In the genomic region with DNA sequence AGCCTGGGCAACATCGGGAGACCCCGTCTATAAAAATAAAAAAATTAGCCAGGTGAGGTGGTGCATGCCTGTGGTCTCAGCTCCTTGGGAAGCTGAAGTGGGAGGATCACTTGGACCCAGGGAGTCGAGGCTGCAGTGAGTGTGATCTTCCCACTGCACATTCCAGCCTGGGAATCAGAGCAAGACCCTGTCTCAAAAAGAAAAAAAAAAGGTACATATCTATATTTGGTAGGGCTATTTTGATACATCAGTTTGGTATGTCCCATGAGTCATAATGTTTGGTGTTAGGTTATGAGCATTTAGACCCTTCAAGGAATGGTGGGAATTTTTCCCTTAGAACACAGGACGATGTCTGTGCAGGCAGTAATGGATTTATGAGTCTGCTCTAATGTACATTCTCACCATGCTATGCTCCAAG, we compare ENCODE assay signal across 12 cellular contexts. TPM values are rescaled to one million over a fixed set of nuclear protein-coding genes. Genes with fewer than 3 reads are reported as not detected.
A peak's percentile ranks its signal among the peaks of the same experiment; 100 is the strongest.
DNase-seq lines count a peak whose midpoint lies in the region; ATAC-seq, FAIRE-seq and TF ChIP-seq lines count a peak whose summit lies in the region.
"Had no signal": no experiment of that assay in that cellular context is flagged by ENCODE, and none has a peak within 500 bp of the region (broad histone marks: within the 10 kb centered on the region; RNA-seq: fewer than 3 reads in every experiment).

No MANE protein-coding gene starts in this region.

- H3K4me2 ChIP-seq in mammary epithelial cell (ENCODE audit: insufficient read depth, low read depth, low read length): peak overlapping the region; percentile 78

- dilution Hi-C loops in mammary epithelial cell (cut with HindIII; ENCODE audit: low sequenced_read_pairs): no loop called here

- H4K20me1 ChIP-seq in mammary epithelial cell (ENCODE audit: insufficient read depth, low read length): no peaks in the 10 kb centered on the region

- DNase-seq in AG08396 (ENCODE audit: low spot score) (peak; percentile 65), HS-27A (ENCODE audit: low read depth) (peak; percentile 83), mammary epithelial cell (peak; percentile 82), left lung (no peak), erythroblast (lab: John Stamatoyannopoulos, UW) (no peak), NAMALWA (ENCODE audit: low spot score) (no peak), D721Med (ENCODE audit: insufficient read length, low spot score) (no peak), esophagus muscularis mucosa (ENCODE audit: extremely low spot score) (no peak)
- DNase-seq: colonic mucosa, NCI-H345, right cardiac atrium had no signal

- TF ChIP-seq CTCF in mammary epithelial cell (conservative IDR thresholded peaks at IDR 0.05 in 1 of 2, IDR thresholded peaks at IDR 0.05 in 1 of 2; ENCODE audit: extremely low read depth in 1 of 2, insufficient read depth in 1 of 2, low read depth in 1 of 2, low read length in 2 of 2) (no peak), left lung (IDR thresholded peaks at IDR 0.05) (no peak), D721Med (IDR thresholded peaks at IDR 0.05; ENCODE audit: insufficient read depth, missing control alignments) (no peak), esophagus muscularis mucosa (IDR thresholded peaks at IDR 0.05) (no peak)

- H3K4me1 ChIP-seq in mammary epithelial cell (ENCODE audit: insufficient read depth, low read length) (peaks cover 19% of the 10 kb centered on the region), left lung (no peaks in the 10 kb centered on the region), esophagus muscularis mucosa (peaks cover 6 to 8% (median 8%) of the 10 kb centered on the region in 4 donors)
- H3K4me1 ChIP-seq: colonic mucosa had no signal

- no peak for TF ChIP-seq POLR2A in erythroblast (IDR thresholded peaks at IDR 0.05; ENCODE audit: low read length)
- TF ChIP-seq POLR2A in esophagus muscularis mucosa (IDR thresholded peaks at IDR 0.05; ENCODE audit: low read depth): no peak

- no peak for FAIRE-seq in D721Med (lab: Jason Lieb, UNC)

- CTCF ChIA-PET in mammary epithelial cell (lab: Charles Lee; ENCODE audit: low non-redundant PET): no interaction called here

- H3K4me3 ChIP-seq in mammary epithelial cell (replicated peaks in 1 of 3; ENCODE audit: insufficient read depth in 1 of 3, low read depth in 2 of 3, low read length in 3 of 3) (no peak overlapping the region), left lung (no peak overlapping the region), esophagus muscularis mucosa (no peak overlapping the region)
- H3K4me3 ChIP-seq: colonic mucosa had no signal

- in situ Hi-C loops in mammary epithelial cell (cut with MboI; ENCODE audit: low sequenced_read_pairs in 2 of 2): no loop called here

- H3K36me3 ChIP-seq in mammary epithelial cell (ENCODE audit: insufficient read depth, low read length): peaks cover 19% of the 10 kb centered on the region
- H3K36me3 ChIP-seq in left lung: peaks cover 0 to 74% of the 10 kb centered on the region in 2 donors
- peaks cover 16 to 72% (median 52%) of the 10 kb centered on the region in 4 donors for H3K36me3 ChIP-seq in esophagus muscularis mucosa
- H3K36me3 ChIP-seq: colonic mucosa had no signal

- intact Hi-C loops in mammary epithelial cell (cut with micrococcal nuclease): no loop called here
- intact Hi-C loops in left lung (cut with DNase I): no loop called here
- intact Hi-C loops in esophagus muscularis mucosa (cut with DNase I): no loop called here

- no peaks in the 10 kb centered on the region for H3K27me3 ChIP-seq in mammary epithelial cell (ENCODE audit: insufficient read depth, low read length)
- H3K27me3 ChIP-seq in left lung: no peaks in the 10 kb centered on the region
- no peaks in the 10 kb centered on the region for H3K27me3 ChIP-seq in esophagus muscularis mucosa
- H3K27me3 ChIP-seq: colonic mucosa had no signal

- H3K27ac ChIP-seq in mammary epithelial cell (ENCODE audit: insufficient read depth, low read depth, low read length) (peak overlapping the region; percentile 84), left lung (no peak overlapping the region), esophagus muscularis mucosa (replicated peaks in 1 of 4) (no peak overlapping the region)
- H3K27ac ChIP-seq: colonic mucosa had no signal

- ATAC-seq in left lung: peak; percentile 26

- H3K79me2 ChIP-seq in mammary epithelial cell (ENCODE audit: insufficient read depth, low read length): no peaks in the 10 kb centered on the region

- no peaks in the 10 kb centered on the region for H3K9me3 ChIP-seq in mammary epithelial cell (replicated peaks; ENCODE audit: insufficient read depth, low read length)
- no peaks in the 10 kb centered on the region for H3K9me3 ChIP-seq in left lung
- no peaks in the 10 kb centered on the region for H3K9me3 ChIP-seq in esophagus muscularis mucosa
- H3K9me3 ChIP-seq: colonic mucosa had no signal

- H3K9ac ChIP-seq in mammary epithelial cell (ENCODE audit: insufficient read depth, low read length): no peak overlapping the region

- BruUV-seq in mammary epithelial cell (replicated peaks; lab: Mats Ljungman, UMichigan): no TSS peak

- no peak for TF ChIP-seq EP300 in esophagus muscularis mucosa (IDR thresholded peaks at IDR 0.05)

- WGBS in mammary epithelial cell (ENCODE audit: low coverage, missing lambda C conversion rate): 50% methylated on average over 2 of the region's 4 CpGs
- WGBS in esophagus muscularis mucosa: 64% methylated on average over 4 of the region's 4 CpGs

- no peak overlapping the region for H2AFZ ChIP-seq in mammary epithelial cell (ENCODE audit: low read depth, low read length)

RNA-seq across cellular contexts. Expression of a gene that starts 55.3 kb away (rescaled TPM):
- not detected for total RNA-seq in mammary epithelial cell
- polyA plus RNA-seq in mammary epithelial cell: 0.02 TPM
- not detected for polyA minus RNA-seq in mammary epithelial cell
- total RNA-seq in left lung: not detected
- under 1 TPM in 2 of 4 donors, not detected in 2; 0.17 TPM for total RNA-seq in esophagus muscularis mucosa
- total RNA-seq: colonic mucosa; T-helper 1 cell treated with Interleukin-12 subunit alpha and Interleukin-12 subunit beta and Interleukin-4 antibody, amounts not matched to agents 30 ng/mL and 1 ng/mL, for 36 hours had no signal
- polyA plus RNA-seq: right cardiac atrium had no signal

Comparison
In these comparisons a context has a peak if more than half of its experiments do, and no peak if none do; other contexts are left out.
1. DNase-seq: peak in AG08396 (single experiment), HS-27A (single experiment) and mammary epithelial cell (single experiment); none in left lung (0 of 2), erythroblast (0 of 2), NAMALWA (single experiment), D721Med (single experiment) and esophagus muscularis mucosa (single experiment).